Comparison of ENCODE assay signal across 9 cellular contexts in the genomic region with DNA sequence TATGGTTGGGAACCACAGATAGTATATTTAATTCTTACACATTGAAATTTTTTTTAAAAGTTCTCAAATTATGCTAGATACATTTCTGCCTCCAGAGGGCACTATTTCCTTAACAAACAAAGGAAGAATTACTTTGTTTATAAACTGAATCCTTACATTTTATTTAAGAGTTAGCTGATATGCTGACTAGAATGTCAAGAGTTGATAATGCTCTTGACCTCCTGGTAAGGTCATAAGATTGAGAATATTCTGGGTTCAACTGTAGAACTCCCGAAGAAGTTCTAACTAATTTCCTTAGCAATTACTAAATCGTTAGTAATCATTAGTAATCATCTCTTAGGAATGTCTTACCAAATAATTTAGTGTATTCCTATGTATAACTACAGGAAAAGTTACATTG.
DNase-seq lines count a peak whose midpoint lies in the region; ATAC-seq, FAIRE-seq and TF ChIP-seq lines count a peak whose summit lies in the region.
"Had no signal": no experiment of that assay in that cellular context is flagged by ENCODE, and none has a peak within 500 bp of the region (broad histone marks: within the 10 kb centered on the region; RNA-seq: fewer than 3 reads in every experiment).

No MANE protein-coding gene starts in this region.

- peak; percentile 71 for FAIRE-seq in frontal cortex (lab: Jason Lieb, UNC)

- H3K27ac ChIP-seq in HL-60 (replicated peaks) (no peak overlapping the region), stomach (no peak overlapping the region)

- no peaks in the 10 kb centered on the region for H3K9me3 ChIP-seq in stomach

- H3K4me3 ChIP-seq in HL-60 (replicated peaks; ENCODE audit: insufficient read depth, low read length) (no peak overlapping the region), stomach (no peak overlapping the region)

- H3K27ac Mint-ChIP-seq in Calu3 (ENCODE audit: unreplicated experiment): no peak overlapping the region
- no peak overlapping the region for H3K27ac Mint-ChIP-seq in activated CD4-positive, alpha-beta memory T cell treated with anti-CD3 and anti-CD28 coated beads for 36 hours
- H3K27ac Mint-ChIP-seq: naive thymus-derived CD8-positive, alpha-beta T cell had no signal

- H3K4me1 Mint-ChIP-seq in Calu3 (ENCODE audit: low read depth, unreplicated experiment): no peaks in the 10 kb centered on the region
- H3K4me1 Mint-ChIP-seq in activated CD4-positive, alpha-beta memory T cell treated with anti-CD3 and anti-CD28 coated beads for 36 hours (ENCODE audit: low read depth): no peaks in the 10 kb centered on the region
- H3K4me1 Mint-ChIP-seq: naive thymus-derived CD8-positive, alpha-beta T cell had no signal

- TF ChIP-seq CTCF in Calu3 (IDR thresholded peaks at IDR 0.05; ENCODE audit: unreplicated experiment): peak; percentile 26
- peak; percentile 24 for TF ChIP-seq CTCF in HL-60 (IDR thresholded peaks at IDR 0.05; ENCODE audit: insufficient read depth, low read length)
- peak in 5 of 7 experiments; percentile 10 to 73 (median 38) for TF ChIP-seq CTCF in stomach (IDR thresholded peaks at IDR 0.05)

- TF ChIP-seq POLR2A in stomach (IDR thresholded peaks at IDR 0.05): no peak

- no peaks in the 10 kb centered on the region for H3K27me3 Mint-ChIP-seq in Calu3 (ENCODE audit: unreplicated experiment)
- no peaks in the 10 kb centered on the region for H3K27me3 Mint-ChIP-seq in activated CD4-positive, alpha-beta memory T cell treated with anti-CD3 and anti-CD28 coated beads for 36 hours
- H3K27me3 Mint-ChIP-seq: naive thymus-derived CD8-positive, alpha-beta T cell had no signal

- WGBS in stomach, 5 donors: 44 to 58% (median 55%) methylated on average over 2 of the region's 2 CpGs

- intact Hi-C loops in Calu3 (cut with micrococcal nuclease; ENCODE audit: unreplicated experiment) (no loop called here), stomach (cut with DNase I; ENCODE audit: low total_unique reads) (no loop called here)
- intact Hi-C loops in activated CD4-positive, alpha-beta memory T cell treated with anti-CD3 and anti-CD28 coated beads for 36 hours (cut with micrococcal nuclease): loop anchor here (2.0 to 10.0 kb wide), 4 partner anchors 73 to 389 kb away; no protein-coding TSS in a partner anchor

- DNase-seq in Calu3 (no peak), HL-60 (ENCODE audit: low read depth in 1 of 2, low spot score in 1 of 2) (no peak), SKM-1 (lab: John Stamatoyannopoulos, UW; ENCODE audit: unreplicated experiment) (peak; percentile 12), frontal cortex (ENCODE audit: low spot score in 2 of 2) (no peak), stomach (no peak)
- DNase-seq in activated CD4-positive, alpha-beta memory T cell treated with anti-CD3 and anti-CD28 coated beads for 36 hours: no peak
- no peak for DNase-seq in activated CD4-positive, CD25-positive, alpha-beta regulatory T cell treated with anti-CD3 and anti-CD28 coated beads, Interleukin-2, amount 50 U/mL, for 72 hours

- no peak overlapping the region for H3K4me3 Mint-ChIP-seq in Calu3 (ENCODE audit: low read depth, unreplicated experiment)
- no peak overlapping the region for H3K4me3 Mint-ChIP-seq in activated CD4-positive, alpha-beta memory T cell treated with anti-CD3 and anti-CD28 coated beads for 36 hours
- H3K4me3 Mint-ChIP-seq: naive thymus-derived CD8-positive, alpha-beta T cell had no signal

- H3K27me3 ChIP-seq in HL-60 (ENCODE audit: insufficient read depth, poor library complexity, severe bottlenecking) (no peaks in the 10 kb centered on the region), stomach (no peaks in the 10 kb centered on the region)

- H3K9me3 Mint-ChIP-seq in Calu3 (ENCODE audit: low read depth, unreplicated experiment): no peaks in the 10 kb centered on the region
- H3K9me3 Mint-ChIP-seq in activated CD4-positive, alpha-beta memory T cell treated with anti-CD3 and anti-CD28 coated beads for 36 hours: peaks cover 2% of the 10 kb centered on the region
- H3K9me3 Mint-ChIP-seq: naive thymus-derived CD8-positive, alpha-beta T cell had no signal

- POLR2A ChIA-PET in activated CD4-positive, alpha-beta memory T cell treated with anti-CD3 and anti-CD28 coated beads for 36 hours (lab: Charles Lee): interaction anchor here (1.1 kb wide), 1 partner anchor 32 kb away, joined by 3 read pairs; no protein-coding TSS in a partner anchor

- no peak for ATAC-seq in HG03139 (IDR thresholded peaks at IDR 0.05; ENCODE audit: unreplicated experiment)
- ATAC-seq: naive thymus-derived CD8-positive, alpha-beta T cell had no signal

- H3K36me3 Mint-ChIP-seq in Calu3 (ENCODE audit: insufficient read depth, unreplicated experiment): no peaks in the 10 kb centered on the region
- H3K36me3 Mint-ChIP-seq in activated CD4-positive, alpha-beta memory T cell treated with anti-CD3 and anti-CD28 coated beads for 36 hours: peaks cover 1% of the 10 kb centered on the region

- no peak for TF ChIP-seq EP300 in stomach (IDR thresholded peaks at IDR 0.05)

- no TSS peak for BruUV-seq in Calu3 (replicated peaks; lab: Mats Ljungman, UMichigan)

- H3K4me1 ChIP-seq in stomach: no peaks in the 10 kb centered on the region

- CTCF ChIA-PET in Calu3 (lab: Charles Lee): interaction anchor here (0.7 kb wide), 1 partner anchor 8 kb away, joined by 3 read pairs; no protein-coding TSS in a partner anchor
- CTCF ChIA-PET in activated CD4-positive, alpha-beta memory T cell treated with anti-CD3 and anti-CD28 coated beads for 36 hours (lab: Charles Lee): interaction anchor here (0.6 to 2.1 kb wide), 31 partner anchors 8 to 546 kb away, joined by 3 to 15 read pairs (median 4); partner anchors contain the start of genes CYP26C1 and MYOF

- H3K36me3 ChIP-seq in stomach: peaks cover 0 to 8% (median 3%) of the 10 kb centered on the region in 4 donors
